13 cellular contexts compared by ENCODE assay signal in genomic region chr19:49687566-49688316, GRCh38. TPM values are rescaled to one million over a fixed set of nuclear protein-coding genes. Genes with fewer than 3 reads are reported as not detected.
DNase-seq lines count a peak whose midpoint lies in the region; ATAC-seq, FAIRE-seq and TF ChIP-seq lines count a peak whose summit lies in the region.
"Had no signal": no experiment of that assay in that cellular context is flagged by ENCODE, and none has a peak within 500 bp of the region (broad histone marks: within the 10 kb centered on the region; RNA-seq: fewer than 3 reads in every experiment).

No MANE protein-coding gene starts in this region.

- H3K9ac ChIP-seq in astrocyte (ENCODE audit: low read length): no peak overlapping the region

- H3K27ac Mint-ChIP-seq in astrocyte (ENCODE audit: unreplicated experiment): no peak overlapping the region
- H3K27ac Mint-ChIP-seq in activated CD4-positive, alpha-beta memory T cell treated with anti-CD3 and anti-CD28 coated beads, Interleukin-2, amount 10 ng/mL, durations not matched to agents 7 days and 5 days: no peak overlapping the region
- H3K27ac Mint-ChIP-seq in T-helper 17 cell: no peak overlapping the region

- no peak for ATAC-seq in lung (ENCODE audit: insufficient read depth, low FRiP score)
- ATAC-seq in T-helper 17 cell: no peak

- H3K4me1 Mint-ChIP-seq in astrocyte (ENCODE audit: low read depth, unreplicated experiment) (peaks cover 12% of the 10 kb centered on the region), T-helper 17 cell (peaks cover 32% of the 10 kb centered on the region)
- H3K4me1 Mint-ChIP-seq in activated CD4-positive, alpha-beta memory T cell treated with anti-CD3 and anti-CD28 coated beads, Interleukin-2, amount 10 ng/mL, durations not matched to agents 7 days and 5 days: peaks cover 33% of the 10 kb centered on the region

- no peak for TF ChIP-seq CTCF in A673 (conservative IDR thresholded peaks at IDR 0.05; ENCODE audit: low read depth, low read length)
- no peak for TF ChIP-seq CTCF in astrocyte (IDR thresholded peaks at IDR 0.05; ENCODE audit: insufficient read depth, low read depth, low read length)
- no peak for TF ChIP-seq CTCF in lung (IDR thresholded peaks at IDR 0.05; ENCODE audit: control extremely low read depth, extremely low read depth)

- DNase-seq in A673 (ENCODE audit: low spot score) (peak; percentile 84), astrocyte (ENCODE audit: low read depth) (no peak), lung (ENCODE audit: low spot score) (no peak), NCI-H226 (no peak), T-helper 17 cell (no peak)
- no peak for DNase-seq in activated CD4-positive, alpha-beta memory T cell treated with anti-CD3 and anti-CD28 coated beads, Interleukin-2, amount 10 ng/mL, durations not matched to agents 7 days and 5 days
- no peak for DNase-seq in NK-92 treated with Interleukin-12 subunit alpha and Interleukin-12 subunit beta, amount 100 ng/mL, for 24 hours (lab: John Stamatoyannopoulos, UW)
- DNase-seq: amniotic stem cell; CD4-positive, CD25-positive, alpha-beta regulatory T cell; NCI-H345; transverse colon had no signal

- H3K9me3 ChIP-seq in A673 (ENCODE audit: low read depth, low read length, poor library complexity, severe bottlenecking) (no peaks in the 10 kb centered on the region), astrocyte (ENCODE audit: insufficient read depth, low read depth, low read length) (no peaks in the 10 kb centered on the region), lung (ENCODE audit: control insufficient read depth in 2 of 2, insufficient read depth in 1 of 2, low read length in 1 of 2) (no peaks in the 10 kb centered on the region), T-helper 17 cell (ENCODE audit: control insufficient read depth, low read length, poor library complexity, severe bottlenecking) (no peaks in the 10 kb centered on the region)
- H3K9me3 ChIP-seq: transverse colon had no signal

- H3K27me3 Mint-ChIP-seq in astrocyte (ENCODE audit: low read depth, unreplicated experiment): no peaks in the 10 kb centered on the region
- peaks cover 19% of the 10 kb centered on the region for H3K27me3 Mint-ChIP-seq in activated CD4-positive, alpha-beta memory T cell treated with anti-CD3 and anti-CD28 coated beads, Interleukin-2, amount 10 ng/mL, durations not matched to agents 7 days and 5 days
- H3K27me3 Mint-ChIP-seq in T-helper 17 cell: peaks cover 13% of the 10 kb centered on the region

- H3K27ac ChIP-seq in A673 (ENCODE audit: low read depth, low read length, poor library complexity, severe bottlenecking): peak overlapping the region; percentile 40
- no peak overlapping the region for H3K27ac ChIP-seq in astrocyte (ENCODE audit: low read depth, low read length)
- peak overlapping the region; percentile 58 to 77 for H3K27ac ChIP-seq in lung (ENCODE audit: low read depth in 1 of 2, low read length in 1 of 2)
- H3K27ac ChIP-seq: transverse colon had no signal

- peaks cover 7% of the 10 kb centered on the region for H3K79me2 ChIP-seq in astrocyte (ENCODE audit: insufficient read depth, low read length)

- peaks cover 44% of the 10 kb centered on the region for H3K4me1 ChIP-seq in A673 (ENCODE audit: insufficient read depth, low read length, poor library complexity, severe bottlenecking)
- H3K4me1 ChIP-seq in astrocyte (ENCODE audit: insufficient read depth, low read length): peaks cover 15% of the 10 kb centered on the region
- peaks cover 0 to 16% of the 10 kb centered on the region in 2 donors for H3K4me1 ChIP-seq in lung (ENCODE audit: control insufficient read depth in 2 of 2, insufficient read depth in 2 of 2, low read length in 2 of 2)

- FAIRE-seq in astrocyte (lab: Jason Lieb, UNC): no peak

- no TSS peak for BruUV-seq in A673 (replicated peaks; lab: Mats Ljungman, UMichigan)

- peak; percentile 7 for TF ChIP-seq POLR2A in GM19193 (IDR thresholded peaks at IDR 0.05; ENCODE audit: extremely low read depth, insufficient read depth, insufficient read length)

- peak overlapping the region; percentile 55 for H3K4me3 Mint-ChIP-seq in astrocyte (ENCODE audit: unreplicated experiment)
- no peak overlapping the region for H3K4me3 Mint-ChIP-seq in activated CD4-positive, alpha-beta memory T cell treated with anti-CD3 and anti-CD28 coated beads, Interleukin-2, amount 10 ng/mL, durations not matched to agents 7 days and 5 days
- no peak overlapping the region for H3K4me3 Mint-ChIP-seq in T-helper 17 cell

- peaks cover 44% of the 10 kb centered on the region for H4K20me1 ChIP-seq in astrocyte (ENCODE audit: insufficient read depth, low read length)

- H3K4me2 ChIP-seq in astrocyte (ENCODE audit: low read length): no peak overlapping the region

- WGBS in lung, 2 donors: 56 to 63% methylated on average over 22 to 26 of the region's 26 CpGs

- peaks cover 39% of the 10 kb centered on the region for H3K36me3 ChIP-seq in A673 (ENCODE audit: insufficient read depth, low read length, poor library complexity, severe bottlenecking)
- H3K36me3 ChIP-seq in astrocyte (ENCODE audit: insufficient read depth, low read length): peaks cover 8% of the 10 kb centered on the region
- peaks cover 0 to 34% of the 10 kb centered on the region in 2 donors for H3K36me3 ChIP-seq in lung (ENCODE audit: control insufficient read depth in 2 of 2, insufficient read depth in 2 of 2, low read length in 2 of 2)

- H3K27me3 ChIP-seq in A673 (replicated peaks; ENCODE audit: insufficient read depth, low read depth, low read length, poor library complexity) (no peaks in the 10 kb centered on the region), astrocyte (ENCODE audit: insufficient read depth, low read length) (no peaks in the 10 kb centered on the region), lung (ENCODE audit: control insufficient read depth, insufficient read depth) (no peaks in the 10 kb centered on the region)

- CTCF ChIA-PET in A673 (lab: Charles Lee): no interaction called here
- CTCF ChIA-PET in activated CD4-positive, alpha-beta memory T cell treated with anti-CD3 and anti-CD28 coated beads, Interleukin-2, amount 10 ng/mL, durations not matched to agents 7 days and 5 days (lab: Charles Lee): interaction anchor here (0.8 to 1.3 kb wide), 4 partner anchors 8 to 117 kb away, joined by 3 to 4 read pairs (median 3); no protein-coding TSS in a partner anchor

- no peak overlapping the region for H2AFZ ChIP-seq in astrocyte (ENCODE audit: low read depth, low read length)

- no peaks in the 10 kb centered on the region for H3K9me3 Mint-ChIP-seq in astrocyte (ENCODE audit: unreplicated experiment)
- H3K9me3 Mint-ChIP-seq in activated CD4-positive, alpha-beta memory T cell treated with anti-CD3 and anti-CD28 coated beads, Interleukin-2, amount 10 ng/mL, durations not matched to agents 7 days and 5 days: no peaks in the 10 kb centered on the region
- H3K9me3 Mint-ChIP-seq: CD4-positive, CD25-positive, alpha-beta regulatory T cell had no signal

- POLR2A ChIA-PET in A673 (lab: Charles Lee; ENCODE audit: low non-redundant PET): no interaction called here
- POLR2A ChIA-PET in activated CD4-positive, alpha-beta memory T cell treated with anti-CD3 and anti-CD28 coated beads, Interleukin-2, amount 10 ng/mL, durations not matched to agents 7 days and 5 days (lab: Charles Lee): no interaction called here

- H3K36me3 Mint-ChIP-seq in astrocyte (ENCODE audit: low read depth, unreplicated experiment) (peaks cover 11% of the 10 kb centered on the region), T-helper 17 cell (ENCODE audit: low read depth) (peaks cover 12% of the 10 kb centered on the region)
- peaks cover 37% of the 10 kb centered on the region for H3K36me3 Mint-ChIP-seq in activated CD4-positive, alpha-beta memory T cell treated with anti-CD3 and anti-CD28 coated beads, Interleukin-2, amount 10 ng/mL, durations not matched to agents 7 days and 5 days (ENCODE audit: low read depth)

- H3K4me3 ChIP-seq in A673 (ENCODE audit: low read depth, low read length, poor library complexity, severe bottlenecking) (no peak overlapping the region), astrocyte (ENCODE audit: insufficient read depth, low read depth, low read length) (no peak overlapping the region), lung (no peak overlapping the region)
- H3K4me3 ChIP-seq: SK-N-MC, transverse colon had no signal

- intact Hi-C loops in A673 (cut with micrococcal nuclease; ENCODE audit: unreplicated experiment): no loop called here

RNA-seq across cellular contexts. Expression of gene ADM5, which starts 1.7 kb away (rescaled TPM):
- total RNA-seq in A673 (2021) (4.3 TPM in 2 replicates), astrocyte (0.65 and 1.6 TPM in 2 replicates), lung (1 to 10 TPM in 1 of 2 donors, under 1 TPM in 1; 0.60 to 4.2 TPM), T-helper 17 cell (1 to 10 TPM; 2.8 to 2.9 TPM)
- 1 to 10 TPM; 2.5 to 3.5 TPM for polyA plus RNA-seq in lung
- 1 to 10 TPM; 2.6 to 2.9 TPM for total RNA-seq in activated CD4-positive, alpha-beta memory T cell treated with anti-CD3 and anti-CD28 coated beads, Interleukin-2, amount 10 ng/mL, durations not matched to agents 7 days and 5 days

RNA-seq across cellular contexts. Expression of gene CPT1C, which starts 3.2 kb away (rescaled TPM):
- total RNA-seq in A673 (2021) (23.3 and 30.0 TPM in 2 replicates), astrocyte (33.3 and 33.6 TPM in 2 replicates), lung (1 to 10 TPM; 3.6 to 5.9 TPM), T-helper 17 cell (1 to 10 TPM in 1 of 2 donors, under 1 TPM in 1; 0.31 to 1.0 TPM)
- polyA plus RNA-seq in lung: 1 to 10 TPM; 2.7 to 3.4 TPM
- total RNA-seq in activated CD4-positive, alpha-beta memory T cell treated with anti-CD3 and anti-CD28 coated beads, Interleukin-2, amount 10 ng/mL, durations not matched to agents 7 days and 5 days: 1 to 10 TPM; 1.9 to 2.9 TPM

RNA-seq across cellular contexts. Expression of gene PRMT1, which starts 10.7 kb away (rescaled TPM):
- total RNA-seq in A673 (2021): 523 and 536 TPM in 2 replicates
- 215 and 235 TPM in 2 replicates for total RNA-seq in astrocyte
- total RNA-seq in lung: 100 to 1,000 TPM; 124 to 130 TPM
- polyA plus RNA-seq in lung: 100 to 1,000 TPM; 122 to 254 TPM
- total RNA-seq in activated CD4-positive, alpha-beta memory T cell treated with anti-CD3 and anti-CD28 coated beads, Interleukin-2, amount 10 ng/mL, durations not matched to agents 7 days and 5 days: 100 to 1,000 TPM; 103 to 108 TPM
- 10 to 100 TPM; 83.9 to 97.7 TPM for total RNA-seq in T-helper 17 cell

RNA-seq across cellular contexts. Expression of gene BCL2L12, which starts 22.0 kb away (rescaled TPM):
- total RNA-seq in A673 (2021): 97.4 and 99.1 TPM in 2 replicates
- total RNA-seq in astrocyte: 26.6 and 31.5 TPM in 2 replicates
- 10 to 100 TPM in 1 of 2 donors, 1 to 10 TPM in 1; 3.5 to 26.1 TPM for total RNA-seq in lung
- polyA plus RNA-seq in lung: 10 to 100 TPM; 18.3 to 23.5 TPM
- 10 to 100 TPM; 71.2 to 74.3 TPM for total RNA-seq in activated CD4-positive, alpha-beta memory T cell treated with anti-CD3 and anti-CD28 coated beads, Interleukin-2, amount 10 ng/mL, durations not matched to agents 7 days and 5 days
- 10 to 100 TPM; 10.2 to 15.6 TPM for total RNA-seq in T-helper 17 cell

RNA-seq across cellular contexts. Expression of gene IRF3, which starts 22.1 kb away (rescaled TPM):
- total RNA-seq in A673 (2021) (81.7 and 88.0 TPM in 2 replicates), astrocyte (63.0 and 68.1 TPM in 2 replicates), lung (10 to 100 TPM; 52.8 to 97.3 TPM), T-helper 17 cell (100 to 1,000 TPM; 162 to 181 TPM)
- polyA plus RNA-seq in lung: 10 to 100 TPM; 70.7 to 92.2 TPM
- total RNA-seq in activated CD4-positive, alpha-beta memory T cell treated with anti-CD3 and anti-CD28 coated beads, Interleukin-2, amount 10 ng/mL, durations not matched to agents 7 days and 5 days: 100 to 1,000 TPM; 163 to 174 TPM
